ENCODE assay signal across 25 cellular contexts in the genomic region with DNA sequence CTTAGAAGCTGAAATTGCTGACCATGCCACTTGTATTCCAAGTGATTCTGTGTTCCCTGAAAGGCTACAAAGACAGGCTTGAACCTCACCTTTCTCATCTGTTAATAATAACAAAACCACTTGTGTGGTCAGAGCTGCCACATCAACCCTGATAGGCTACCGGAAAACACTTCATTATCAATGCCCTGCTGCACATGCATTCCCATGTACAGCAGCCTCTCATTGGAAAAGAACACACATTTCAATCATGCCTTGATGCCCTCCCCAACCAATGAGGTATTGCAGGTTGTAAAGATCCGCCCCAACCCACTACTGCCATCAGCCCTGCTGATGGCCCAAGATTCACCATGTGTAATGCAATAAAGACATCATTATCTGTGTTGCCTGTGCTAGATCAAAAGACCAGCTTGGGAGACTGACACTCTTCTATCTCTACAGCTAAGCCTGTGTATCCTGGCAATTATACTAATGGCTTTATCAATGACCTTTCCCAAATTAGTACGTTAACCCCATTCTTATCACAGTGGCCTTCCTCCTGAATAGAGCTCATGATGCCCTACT. TPM values are rescaled to one million over a fixed set of nuclear protein-coding genes. Genes with fewer than 3 reads are reported as not detected.
DNase-seq lines count a peak whose midpoint lies in the region; ATAC-seq, FAIRE-seq and TF ChIP-seq lines count a peak whose summit lies in the region.
"Had no signal": no experiment of that assay in that cellular context is flagged by ENCODE, and none has a peak within 500 bp of the region (broad histone marks: within the 10 kb centered on the region; RNA-seq: fewer than 3 reads in every experiment).

No MANE protein-coding gene starts in this region.

- H3K36me3 Mint-ChIP-seq in activated T-helper 2 cell treated with anti-CD3 and anti-CD28 coated beads, Interferon-gamma antibody, Interleukin-2, Interleukin-4, amounts not matched to agents 10 μg/mL and 5 μg/mL and 100 μg/mL, durations not matched to agents 14 hours and 24 hours and 36 hours (ENCODE audit: low read depth) = peaks cover 36% of the 10 kb centered on the region
- H3K36me3 Mint-ChIP-seq: activated naive CD8-positive, alpha-beta T cell; CD14-positive monocyte had no signal

- DNase-seq in A549 (ENCODE audit: low read depth in 1 of 2, low spot score in 1 of 2) (no peak), GM12891 (ENCODE audit: insufficient read length, low spot score) (no peak), NCI-H2227 treated with DMSO at 0.1 percent for 48 hours (lab: John Stamatoyannopoulos, UW) (peak; percentile 61), RWPE1 (ENCODE audit: low spot score) (no peak), H7 (no peak), NCI-H187 (lab: John Stamatoyannopoulos, UW) (no peak)
- no peak for DNase-seq in activated T-helper 2 cell treated with anti-CD3 and anti-CD28 coated beads, Interferon-gamma antibody, Interleukin-2, Interleukin-4, amounts not matched to agents 10 μg/mL and 5 μg/mL and 100 μg/mL, durations not matched to agents 14 hours and 24 hours and 36 hours (ENCODE audit: low spot score)
- DNase-seq: ACHN, DMS 273 treated with DMSO at 0.1 percent for 48 hours, GDM1, HCEC 1CT, NCI-H1436, NCI-H345, substantia nigra, uterus had no signal

- peak overlapping the region; percentile 59 for H3K27ac Mint-ChIP-seq in activated T-helper 2 cell treated with anti-CD3 and anti-CD28 coated beads, Interferon-gamma antibody, Interleukin-2, Interleukin-4, amounts not matched to agents 10 μg/mL and 5 μg/mL and 100 μg/mL, durations not matched to agents 14 hours and 24 hours and 36 hours
- H3K27ac Mint-ChIP-seq: activated naive CD8-positive, alpha-beta T cell; activated T-helper 1 cell treated with anti-CD3 and anti-CD28 coated beads, Interleukin-12 subunit alpha, Interleukin-12 subunit beta, Interleukin-2, Interleukin-4 antibody, amounts not matched to agents 30 ng/mL and 10 ng/mL and 1 ng/mL, durations not matched to agents 14 hours and 24 hours and 36 hours; CD14-positive monocyte had no signal

- no peak overlapping the region for H3K27ac ChIP-seq in A549
- no peak overlapping the region for H3K27ac ChIP-seq in RWPE1
- H3K27ac ChIP-seq: HL-60, right atrium auricular region, uterus had no signal

- WGBS in A549 (ENCODE audit: missing lambda C conversion rate) = 88% methylated on average over 3 of the region's 3 CpGs

- no peak for TF ChIP-seq EP300 in A549 (IDR thresholded peaks at IDR 0.05)

- no peak for ATAC-seq in A549
- ATAC-seq in GM18909 (IDR thresholded peaks at IDR 0.05; ENCODE audit: poor library complexity, unreplicated experiment) = no peak
- ATAC-seq: activated CD4-positive, CD25-positive, alpha-beta regulatory T cell treated with anti-CD3 and anti-CD28 coated beads, Interleukin-2, amount 50 U/mL, for 24 hours had no signal

- no peaks in the 10 kb centered on the region for H3K9me3 Mint-ChIP-seq in activated T-helper 2 cell treated with anti-CD3 and anti-CD28 coated beads, Interferon-gamma antibody, Interleukin-2, Interleukin-4, amounts not matched to agents 10 μg/mL and 5 μg/mL and 100 μg/mL, durations not matched to agents 14 hours and 24 hours and 36 hours
- H3K9me3 Mint-ChIP-seq: activated T-helper 1 cell treated with anti-CD3 and anti-CD28 coated beads, Interleukin-12 subunit alpha, Interleukin-12 subunit beta, Interleukin-2, Interleukin-4 antibody, amounts not matched to agents 30 ng/mL and 10 ng/mL and 1 ng/mL, durations not matched to agents 14 hours and 24 hours and 36 hours had no signal

- no peak overlapping the region for H3K4me2 ChIP-seq in A549

- intact Hi-C loops in activated T-helper 2 cell treated with anti-CD3 and anti-CD28 coated beads, Interferon-gamma antibody, Interleukin-2, Interleukin-4, amounts not matched to agents 10 μg/mL and 5 μg/mL and 100 μg/mL, durations not matched to agents 14 hours and 24 hours and 36 hours (cut with micrococcal nuclease) = loop anchor here (10.0 kb wide), 1 partner anchor 678 kb away; no protein-coding TSS in a partner anchor

- H3K9me3 ChIP-seq in A549 = no peaks in the 10 kb centered on the region
- H3K9me3 ChIP-seq: right atrium auricular region, uterus had no signal

- TF ChIP-seq CTCF in A549 (IDR thresholded peaks at IDR 0.05) (no peak), RWPE1 (conservative IDR thresholded peaks at IDR 0.05; ENCODE audit: low read depth) (no peak)

- peaks cover 15% of the 10 kb centered on the region; the same call in 2 of the 3 replicates for H3K4me1 ChIP-seq in A549
- H3K4me1 ChIP-seq: uterus had no signal

- no peaks in the 10 kb centered on the region for H3K27me3 Mint-ChIP-seq in activated T-helper 2 cell treated with anti-CD3 and anti-CD28 coated beads, Interferon-gamma antibody, Interleukin-2, Interleukin-4, amounts not matched to agents 10 μg/mL and 5 μg/mL and 100 μg/mL, durations not matched to agents 14 hours and 24 hours and 36 hours (ENCODE audit: low read depth)
- H3K27me3 Mint-ChIP-seq: activated naive CD8-positive, alpha-beta T cell had no signal

- H3K4me1 Mint-ChIP-seq in activated T-helper 2 cell treated with anti-CD3 and anti-CD28 coated beads, Interferon-gamma antibody, Interleukin-2, Interleukin-4, amounts not matched to agents 10 μg/mL and 5 μg/mL and 100 μg/mL, durations not matched to agents 14 hours and 24 hours and 36 hours (ENCODE audit: low read depth) = peaks cover 69% of the 10 kb centered on the region

- H3K27me3 ChIP-seq in H7 (ENCODE audit: control insufficient read depth, insufficient read depth, low read length) = no peaks in the 10 kb centered on the region; the same call in 1 of the 2 replicates
- H3K27me3 ChIP-seq: right atrium auricular region, uterus had no signal

- TF ChIP-seq RAD21 in A549 (conservative IDR thresholded peaks at IDR 0.05 in 1 of 2, IDR thresholded peaks at IDR 0.05 in 1 of 2) = no peak

- FAIRE-seq in A549 (lab: Jason Lieb, UNC) = no peak
- peak; percentile 87 for FAIRE-seq in GM12891 (lab: Jason Lieb, UNC)
- FAIRE-seq: frontal cortex, keratinocyte, RCC 7860 had no signal

- TF ChIP-seq POLR2A in A549 (IDR thresholded peaks at IDR 0.05; ENCODE audit: low read length) (no peak), GM12891 (IDR thresholded peaks at IDR 0.05; ENCODE audit: low read depth, low read length) (no peak)

- no peaks in the 10 kb centered on the region for H3K36me3 ChIP-seq in H7 (replicated peaks; ENCODE audit: control insufficient read depth, insufficient read depth, low read length)
- H3K36me3 ChIP-seq: right atrium auricular region, uterus had no signal

- H3K4me3 ChIP-seq in A549 = no peak overlapping the region
- H3K4me3 ChIP-seq in H7 (ENCODE audit: insufficient read depth, low read depth, low read length) = no peak overlapping the region
- H3K4me3 ChIP-seq: right atrium auricular region, uterus had no signal

- no peak overlapping the region for H3K4me3 Mint-ChIP-seq in activated T-helper 2 cell treated with anti-CD3 and anti-CD28 coated beads, Interferon-gamma antibody, Interleukin-2, Interleukin-4, amounts not matched to agents 10 μg/mL and 5 μg/mL and 100 μg/mL, durations not matched to agents 14 hours and 24 hours and 36 hours (ENCODE audit: low read depth)
- H3K4me3 Mint-ChIP-seq: activated naive CD8-positive, alpha-beta T cell; activated T-helper 1 cell treated with anti-CD3 and anti-CD28 coated beads, Interleukin-12 subunit alpha, Interleukin-12 subunit beta, Interleukin-2, Interleukin-4 antibody, amounts not matched to agents 30 ng/mL and 10 ng/mL and 1 ng/mL, durations not matched to agents 14 hours and 24 hours and 36 hours; CD14-positive monocyte had no signal

- CTCF ChIA-PET in A549 (lab: Yijun Ruan, JAX) (interaction anchor here (0.6 to 2.0 kb wide), 4 partner anchors 11 to 316 kb away, joined by 3 to 9 read pairs (median 6); no protein-coding TSS in a partner anchor), RWPE1 (lab: Yijun Ruan, JAX) (interaction anchor here (0.7 to 1.2 kb wide), 2 partner anchors 202 to 344 kb away, joined by 3 to 4 read pairs; partner anchors contain the start of gene MANSC1)

- POLR2A ChIA-PET in A549 (lab: Yijun Ruan, JAX) (no interaction called here), RWPE1 (lab: Yijun Ruan, JAX; ENCODE audit: low non-redundant PET) (no interaction called here)

TF ChIP-seq in A549, 52 proteins besides CTCF, POLR2A, EP300 and RAD21:
- TF ChIP-seq NR3C1 (IDR thresholded peaks at IDR 0.05) = no peak
- no peak for TF ChIP-seq NFE2L2 (conservative IDR thresholded peaks at IDR 0.05; ENCODE audit: low read length)
- peak; percentile 37 for TF ChIP-seq MAFK (IDR thresholded peaks at IDR 0.05; ENCODE audit: partially characterized antibody)
- no peak for TF ChIP-seq RNF2 (IDR thresholded peaks at IDR 0.05; ENCODE audit: borderline replicate concordance, low read depth)
- no peak for TF ChIP-seq MYC (IDR thresholded peaks at IDR 0.05; ENCODE audit: borderline replicate concordance, low read length)
TF ChIP-seq in A549: peak in this region for 1.

TF ChIP-seq in GM12891, 5 proteins besides CTCF, POLR2A, EP300 and RAD21:
- TF ChIP-seq SPI1 (IDR thresholded peaks at IDR 0.05; ENCODE audit: low read depth, low read length) = no peak
- no peak for TF ChIP-seq POU2F2 (IDR thresholded peaks at IDR 0.05; ENCODE audit: low read depth, low read length)
- peak; percentile 37 for TF ChIP-seq PAX5 (IDR thresholded peaks at IDR 0.05; ENCODE audit: insufficient read depth, low read length, severe bottlenecking)
- TF ChIP-seq POLR2AphosphoS5 (IDR thresholded peaks at IDR 0.05; ENCODE audit: low read depth, low read length) = no peak

RNA-seq across cellular contexts. Expression of gene GPR19, which starts 2.8 kb away (rescaled TPM):
- polyA plus RNA-seq in A549 (2011; rRNA removed) = 2.6 and 2.7 TPM in 2 replicates
- polyA plus RNA-seq in A549 (2012; cell fraction: cytosol; rRNA removed) = 1.5 and 2.2 TPM in 2 replicates
- polyA plus RNA-seq in A549 (2012; cell fraction: nucleus; rRNA removed) = 2.6 and 2.8 TPM in 2 replicates
- 1.8 to 2.6 TPM (median 1.9 TPM) in 3 replicates for polyA plus RNA-seq in A549 (2017; fragmentation: RNase III; extraction: RNeasy Plus Mini Kit Qiagen cat#74134 plus additional on column Dnase treatment)
- 2.3 and 3.7 TPM in 2 replicates for polyA minus RNA-seq in A549 (2011; rRNA and poly(A)+ RNA removed)
- 1.4 TPM for polyA plus RNA-seq in GM12891 (2012; ENCODE audit: low read depth, missing spikeins)
- 8.9 and 12.2 TPM in 2 replicates for total RNA-seq in activated T-helper 2 cell treated with anti-CD3 and anti-CD28 coated beads, Interferon-gamma antibody, Interleukin-2, Interleukin-4, amounts not matched to agents 10 μg/mL and 5 μg/mL and 100 μg/mL, durations not matched to agents 14 hours and 24 hours and 36 hours
- total RNA-seq in H7 (2014; rRNA removed; shearing (Covaris generic)) = 4.1 and 5.0 TPM in 2 replicates
- total RNA-seq: right atrium auricular region had no signal
- polyA plus RNA-seq: CD14-positive monocyte had no signal

RNA-seq across cellular contexts. Expression of gene CDKN1B, which starts 24.0 kb away (rescaled TPM):
- polyA plus RNA-seq in A549 (2011; rRNA removed) = 20.4 and 26.8 TPM in 2 replicates
- 8.1 and 9.7 TPM in 2 replicates for polyA plus RNA-seq in A549 (2012; cell fraction: cytosol; rRNA removed)
- polyA plus RNA-seq in A549 (2012; cell fraction: nucleus; rRNA removed) = 7.2 and 7.8 TPM in 2 replicates
- polyA plus RNA-seq in A549 (2017; fragmentation: RNase III; extraction: RNeasy Plus Mini Kit Qiagen cat#74134 plus additional on column Dnase treatment) = 18.0 to 20.5 TPM (median 20.3 TPM) in 3 replicates
- 7.8 and 11.8 TPM in 2 replicates for polyA minus RNA-seq in A549 (2011; rRNA and poly(A)+ RNA removed)
- polyA plus RNA-seq in GM12891 (2012; ENCODE audit: low read depth, missing spikeins) = 11.8 TPM
- total RNA-seq in activated T-helper 2 cell treated with anti-CD3 and anti-CD28 coated beads, Interferon-gamma antibody, Interleukin-2, Interleukin-4, amounts not matched to agents 10 μg/mL and 5 μg/mL and 100 μg/mL, durations not matched to agents 14 hours and 24 hours and 36 hours = 49.0 and 53.4 TPM in 2 replicates
- 11.7 and 16.8 TPM in 2 replicates for total RNA-seq in H7 (2014; rRNA removed; shearing (Covaris generic))
